In genomic region chr14:68941820-68942219, GRCh38 we compare ENCODE assay signal across 7 cellular contexts. TPM values are rescaled to one million over a fixed set of nuclear protein-coding genes. Genes with fewer than 3 reads are reported as not detected.
DNase-seq lines count a peak whose midpoint lies in the region; ATAC-seq and TF ChIP-seq lines count a peak whose summit lies in the region.

No MANE protein-coding gene starts in this region.

- no peaks in the 10 kb centered on the region for H3K27me3 Mint-ChIP-seq in brain

- H3K27me3 ChIP-seq in iPS-18a (ENCODE audit: control insufficient read depth, insufficient read depth, low read length) = no peaks in the 10 kb centered on the region

- H3K4me3 ChIP-seq in iPS-18a (ENCODE audit: low read length) = no peak overlapping the region

- peak overlapping the region in 3 of 5 experiments; percentile 35 to 88 (median 69) for H3K27ac Mint-ChIP-seq in brain

- H3K36me3 ChIP-seq in iPS-18a (ENCODE audit: control insufficient read depth, low read depth, low read length) = no peaks in the 10 kb centered on the region

- H3K36me3 Mint-ChIP-seq in brain = no peaks in the 10 kb centered on the region

- no peaks in the 10 kb centered on the region for H3K9me3 ChIP-seq in iPS-18a (ENCODE audit: control insufficient read depth, low read depth, low read length)

- H3K27ac ChIP-seq in iPS-18a (ENCODE audit: low read length) = peak overlapping the region; percentile 3

- no peak overlapping the region for H3K9ac ChIP-seq in iPS-18a (ENCODE audit: low read length)

- no peak for TF ChIP-seq CTCF in brain (conservative IDR thresholded peaks at IDR 0.05)

- H3K4me1 Mint-ChIP-seq in brain = peaks cover 92% of the 10 kb centered on the region

- H3K9me3 Mint-ChIP-seq in brain = no peaks in the 10 kb centered on the region

- DNase-seq in HPDE6-E6E7 (ENCODE audit: extremely low spot score) = peak; percentile 90
- peak; percentile 84 for DNase-seq in ureter (ENCODE audit: low spot score)
- no peak for DNase-seq in hypothalamus (lab: John Stamatoyannopoulos, UW)

- H3K4me1 ChIP-seq in iPS-18a (ENCODE audit: control insufficient read depth, low read depth, low read length) = peaks cover 51% of the 10 kb centered on the region

- H3K4me3 Mint-ChIP-seq in brain = no peak overlapping the region

- ATAC-seq in HG03565 (IDR thresholded peaks at IDR 0.05; ENCODE audit: unreplicated experiment) (no peak), GM19397 (IDR thresholded peaks at IDR 0.05; ENCODE audit: unreplicated experiment) (no peak)

RNA-seq across cellular contexts. Expression of gene ACTN1, which starts 37.3 kb away (rescaled TPM):
- 84.2 TPM for polyA plus RNA-seq in brain (ENCODE audit: insufficient read depth, low read depth, low replicate concordance)
- total RNA-seq in ureter = 286 TPM

Comparison
In these comparisons a context has a peak if more than half of its experiments do, and no peak if none do; other contexts are left out.
1. DNase-seq: peak in HPDE6-E6E7 (single experiment) and ureter (single experiment); none in hypothalamus (0 of 51).